23 cellular contexts compared by ENCODE assay signal in the genomic region with DNA sequence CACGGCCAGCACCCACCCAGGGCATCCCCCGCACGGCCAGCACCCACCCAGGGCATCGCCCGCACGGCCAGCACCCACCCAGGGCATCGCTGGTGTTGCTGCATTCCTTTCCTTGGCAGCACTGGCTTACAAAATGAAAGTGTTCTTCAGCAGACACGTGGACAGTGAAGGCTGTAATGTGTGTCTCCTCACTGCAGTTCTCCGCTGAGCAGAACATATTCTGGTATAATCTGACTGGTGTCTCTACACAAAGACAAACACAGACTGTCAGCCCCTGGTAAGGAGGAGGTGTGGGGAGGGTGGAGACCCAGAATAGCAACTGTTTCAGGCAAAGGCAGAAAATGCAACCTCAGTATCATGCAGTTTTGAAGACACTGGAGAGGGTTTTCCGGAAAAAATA. TPM values are rescaled to one million over a fixed set of nuclear protein-coding genes. Genes with fewer than 3 reads are reported as not detected.
DNase-seq lines count a peak whose midpoint lies in the region; TF ChIP-seq lines count a peak whose summit lies in the region.
"Had no signal": no experiment of that assay in that cellular context is flagged by ENCODE, and none has a peak within 500 bp of the region (broad histone marks: within the 10 kb centered on the region; RNA-seq: fewer than 3 reads in every experiment).

No MANE protein-coding gene starts in this region.

- H3K79me1 ChIP-seq in mesendoderm (ENCODE audit: low read length) = no peaks in the 10 kb centered on the region

- H3K36me3 ChIP-seq in mesendoderm (ENCODE audit: control insufficient read depth, insufficient read depth, low read length) = no peaks in the 10 kb centered on the region
- H3K36me3 ChIP-seq: BE2C, Peyer's patch, SJCRH30 had no signal

- WGBS in mesendoderm (ENCODE audit: extremely low coverage, insufficient coverage, low lambda C conversion rate) = no CpG with 5 or more reads among the region's 10 CpGs

- CTCF ChIA-PET in RWPE1 (lab: Yijun Ruan, JAX) = no interaction called here

- no peak overlapping the region for H4K8ac ChIP-seq in mesendoderm (ENCODE audit: low read depth, low read length)

- no peak overlapping the region for H3K56ac ChIP-seq in mesendoderm (ENCODE audit: low read length)

- H3K9ac ChIP-seq in mesendoderm (ENCODE audit: low read length) = no peak overlapping the region

- no peak for TF ChIP-seq CTCF in RWPE1 (conservative IDR thresholded peaks at IDR 0.05; ENCODE audit: low read depth)

- H2BK120ac ChIP-seq in mesendoderm (ENCODE audit: low read depth, low read length) = no peak overlapping the region

- no peak overlapping the region for H3K4me3 ChIP-seq in mesendoderm (ENCODE audit: low read length)
- H3K4me3 ChIP-seq: Peyer's patch, SJCRH30 had no signal

- H3K4ac ChIP-seq in mesendoderm (ENCODE audit: low read depth, low read length) = no peak overlapping the region

- H3K23ac ChIP-seq in mesendoderm (ENCODE audit: low read length) = no peak overlapping the region

- no peaks in the 10 kb centered on the region for H3K79me2 ChIP-seq in mesendoderm (ENCODE audit: control insufficient read depth, insufficient read depth, low read length)

- H3K27me3 ChIP-seq in mesendoderm (ENCODE audit: insufficient read depth, low read length, poor library complexity) = no peaks in the 10 kb centered on the region
- H3K27me3 ChIP-seq: Peyer's patch, SJCRH30 had no signal

- no peak overlapping the region for H2BK15ac ChIP-seq in mesendoderm (replicated peaks; ENCODE audit: low read depth)

- no peak overlapping the region for H2BK5ac ChIP-seq in mesendoderm (ENCODE audit: low read length)

- no peak overlapping the region for H3K27ac ChIP-seq in mesendoderm (ENCODE audit: low read depth, low read length)
- no peak overlapping the region for H3K27ac ChIP-seq in RWPE1
- H3K27ac ChIP-seq: Peyer's patch, SJCRH30 had no signal

- H3K18ac ChIP-seq in mesendoderm (ENCODE audit: low read length) = no peak overlapping the region

- no peak overlapping the region for H4K5ac ChIP-seq in mesendoderm (ENCODE audit: low read length)

- DNase-seq in Ammon's horn (ENCODE audit: low spot score) (peak; percentile 65), RPMI7951 (ENCODE audit: low read depth) (peak; percentile 28), inferior parietal cortex (ENCODE audit: extremely low spot score) (peak; percentile 38), putamen (ENCODE audit: low spot score) (peak; percentile 8), mesendoderm (no peak), RWPE1 (ENCODE audit: low spot score) (no peak)
- DNase-seq in stimulated activated CD4-positive, alpha-beta T cell treated with anti-CD3 and anti-CD28 coated beads, Interleukin-4, amount 100 ng/mL, for 1 hour = no peak
- DNase-seq in effector CD4-positive, alpha-beta T cell = no peak
- DNase-seq: BE2C, Calu3, DND-41, NCI-H1105 treated with DMSO at 0.1 percent for 48 hours, NCI-H146, NCI-H2029, NCI-H446, Peyer's patch, SJCRH30, T-helper 1 cell had no signal

- POLR2A ChIA-PET in RWPE1 (lab: Yijun Ruan, JAX; ENCODE audit: low non-redundant PET) = no interaction called here

- H2AK5ac ChIP-seq in mesendoderm (ENCODE audit: low read length) = no peak overlapping the region

- no peaks in the 10 kb centered on the region for H3K4me1 ChIP-seq in mesendoderm (ENCODE audit: control insufficient read depth, low read depth, low read length)
- H3K4me1 ChIP-seq: BE2C, Peyer's patch, SJCRH30 had no signal

- H3K4me2 ChIP-seq in mesendoderm (ENCODE audit: low read length) = no peak overlapping the region

RNA-seq across cellular contexts. Expression of a gene that starts 7.3 kb away (rescaled TPM):
- total RNA-seq in RPMI7951 (2014; rRNA removed; shearing (Covaris generic)) = 1.4 and 2.1 TPM in 2 replicates
- polyA plus RNA-seq in mesendoderm (2013, experiment 1 of 2) = not detected
- not detected for polyA plus RNA-seq in mesendoderm (2013, experiment 2 of 2)
- total RNA-seq: Calu3, LHCN-M2, MCF 10A, OCI-LY7 had no signal
- polyA plus RNA-seq: CD14-positive monocyte had no signal

RNA-seq across cellular contexts. Expression of a gene that starts 45.6 kb away (rescaled TPM):
- not detected in 2 replicates for total RNA-seq in RPMI7951 (2014; rRNA removed; shearing (Covaris generic))
- polyA plus RNA-seq in mesendoderm (2013, experiment 1 of 2) = not detected
- not detected for polyA plus RNA-seq in mesendoderm (2013, experiment 2 of 2)
- total RNA-seq: Calu3, HT-29, LHCN-M2, MCF 10A, OCI-LY7, Peyer's patch, SJCRH30 had no signal
- polyA plus RNA-seq: CD14-positive monocyte had no signal

Comparison
In these comparisons a context has a peak if more than half of its experiments do, and no peak if none do; other contexts are left out.
1. DNase-seq: peak in Ammon's horn (single experiment), RPMI7951 (single experiment), inferior parietal cortex (single experiment) and putamen (single experiment); none in mesendoderm (single experiment), RWPE1 (single experiment), stimulated activated CD4-positive, alpha-beta T cell treated with anti-CD3 and anti-CD28 coated beads, Interleukin-4, amount 100 ng/mL, for 1 hour (single experiment) and effector CD4-positive, alpha-beta T cell (single experiment).